10 cellular contexts compared by ENCODE assay signal in the genomic region with DNA sequence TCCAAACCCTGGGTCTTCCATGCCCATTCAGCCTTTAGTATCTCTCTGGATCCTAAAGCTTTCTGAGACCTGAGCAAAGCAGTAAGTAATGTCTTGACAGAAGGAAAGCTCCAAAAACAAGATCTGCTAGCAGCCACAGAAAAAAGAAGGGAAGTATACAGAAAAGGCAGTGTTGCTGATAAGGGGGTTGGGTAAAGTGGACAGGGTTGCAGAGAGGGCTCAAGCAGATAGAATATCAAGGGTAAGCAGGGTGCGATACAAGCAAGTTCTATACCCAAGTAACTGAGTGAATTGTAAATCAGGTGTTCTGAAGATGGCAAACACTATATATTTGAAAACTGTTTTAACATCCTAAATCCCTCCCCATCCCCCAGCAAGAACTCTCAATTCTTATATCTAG.
DNase-seq lines count a peak whose midpoint lies in the region; ATAC-seq and TF ChIP-seq lines count a peak whose summit lies in the region.
"Had no signal": no experiment of that assay in that cellular context is flagged by ENCODE, and none has a peak within 500 bp of the region (broad histone marks: within the 10 kb centered on the region; RNA-seq: fewer than 3 reads in every experiment).

No MANE protein-coding gene starts in this region.

- H3K4me3 Mint-ChIP-seq in activated naive CD4-positive, alpha-beta T cell treated with anti-CD3 and anti-CD28 coated beads for 36 hours = peak overlapping the region; percentile 72
- peak overlapping the region; percentile 40 for H3K4me3 Mint-ChIP-seq in stimulated activated effector memory CD8-positive, alpha-beta T cell treated with anti-CD3 and anti-CD28 coated beads, Interleukin-12 subunit alpha, Interleukin-12 subunit beta, amount 100 ng/mL, for 72 hours

- peaks cover 2% of the 10 kb centered on the region for H3K27me3 Mint-ChIP-seq in activated naive CD4-positive, alpha-beta T cell treated with anti-CD3 and anti-CD28 coated beads for 36 hours (ENCODE audit: low read depth)

- CTCF ChIA-PET in activated naive CD4-positive, alpha-beta T cell treated with anti-CD3 and anti-CD28 coated beads for 36 hours (lab: Charles Lee) = interaction anchor here (0.6 kb wide), 1 partner anchor 284 kb away, joined by 3 read pairs; no protein-coding TSS in a partner anchor

- intact Hi-C loops in activated naive CD4-positive, alpha-beta T cell treated with anti-CD3 and anti-CD28 coated beads for 36 hours (cut with micrococcal nuclease) = loop anchor here (1.0 kb wide), 2 partner anchors 19 to 28 kb away; no protein-coding TSS in a partner anchor

- DNase-seq in activated naive CD4-positive, alpha-beta T cell treated with anti-CD3 and anti-CD28 coated beads for 36 hours = no peak
- DNase-seq in activated naive CD4-positive, alpha-beta T cell treated with anti-CD3 and anti-CD28 coated beads, Interleukin-2, amount 50 U/mL, for 16 hours = no peak
- DNase-seq in NOMO-1 treated with DMSO at 0.1 percent for 48 hours (lab: John Stamatoyannopoulos, UW; ENCODE audit: unreplicated experiment) (peak; percentile 63), dermis blood vessel endothelial cell (no peak), DMS 273 treated with DMSO at 0.1 percent for 48 hours (lab: John Stamatoyannopoulos, UW) (no peak), GM20000 (ENCODE audit: low spot score) (no peak)
- no peak for DNase-seq in activated naive CD4-positive, alpha-beta T cell treated with anti-CD3 and anti-CD28 coated beads, Interleukin-2, amount 50 U/mL, for 72 hours (ENCODE audit: low spot score in 2 of 2)
- no peak for DNase-seq in stimulated activated effector memory CD8-positive, alpha-beta T cell treated with anti-CD3 and anti-CD28 coated beads, Interleukin-12 subunit alpha, Interleukin-12 subunit beta, amount 100 ng/mL, for 72 hours (ENCODE audit: low spot score in 2 of 2)
- DNase-seq: NCI-H524, retina had no signal

- H3K4me1 Mint-ChIP-seq in activated naive CD4-positive, alpha-beta T cell treated with anti-CD3 and anti-CD28 coated beads for 36 hours (ENCODE audit: low read depth) = peaks cover 45% of the 10 kb centered on the region
- H3K4me1 Mint-ChIP-seq in stimulated activated effector memory CD8-positive, alpha-beta T cell treated with anti-CD3 and anti-CD28 coated beads, Interleukin-12 subunit alpha, Interleukin-12 subunit beta, amount 100 ng/mL, for 72 hours = peaks cover 10% of the 10 kb centered on the region

- ATAC-seq in activated naive CD4-positive, alpha-beta T cell treated with anti-CD3 and anti-CD28 coated beads, Interleukin-2, amount 50 U/mL, for 72 hours = no peak
- ATAC-seq in stimulated activated effector memory CD8-positive, alpha-beta T cell treated with anti-CD3 and anti-CD28 coated beads, Interleukin-12 subunit alpha, Interleukin-12 subunit beta, amount 100 ng/mL, for 72 hours = no peak

- TF ChIP-seq CTCF in GM20000 (IDR thresholded peaks at IDR 0.05; ENCODE audit: extremely low read depth, missing control alignments) = no peak

- peaks cover 3% of the 10 kb centered on the region for H3K36me3 Mint-ChIP-seq in activated naive CD4-positive, alpha-beta T cell treated with anti-CD3 and anti-CD28 coated beads for 36 hours (ENCODE audit: low read depth)
- H3K36me3 Mint-ChIP-seq in activated naive CD4-positive, alpha-beta T cell treated with anti-CD3 and anti-CD28 coated beads, Interleukin-2, amount 50 U/mL, for 72 hours = peaks cover 5 to 25% of the 10 kb centered on the region in 2 donors
- H3K36me3 Mint-ChIP-seq in stimulated activated effector memory CD8-positive, alpha-beta T cell treated with anti-CD3 and anti-CD28 coated beads, Interleukin-12 subunit alpha, Interleukin-12 subunit beta, amount 100 ng/mL, for 72 hours = no peaks in the 10 kb centered on the region

- H3K9me3 Mint-ChIP-seq in activated naive CD4-positive, alpha-beta T cell treated with anti-CD3 and anti-CD28 coated beads for 36 hours = peaks cover 3% of the 10 kb centered on the region
- peaks cover 0 to 11% of the 10 kb centered on the region in 2 donors for H3K9me3 Mint-ChIP-seq in activated naive CD4-positive, alpha-beta T cell treated with anti-CD3 and anti-CD28 coated beads, Interleukin-2, amount 50 U/mL, for 72 hours
- H3K9me3 Mint-ChIP-seq in stimulated activated effector memory CD8-positive, alpha-beta T cell treated with anti-CD3 and anti-CD28 coated beads, Interleukin-12 subunit alpha, Interleukin-12 subunit beta, amount 100 ng/mL, for 72 hours = peaks cover 3% of the 10 kb centered on the region

- peak overlapping the region; percentile 72 for H3K27ac Mint-ChIP-seq in activated naive CD4-positive, alpha-beta T cell treated with anti-CD3 and anti-CD28 coated beads for 36 hours
- H3K27ac Mint-ChIP-seq in activated naive CD4-positive, alpha-beta T cell treated with anti-CD3 and anti-CD28 coated beads, Interleukin-2, amount 50 U/mL, for 72 hours = peak overlapping the region; percentile 7 to 24
- no peak overlapping the region for H3K27ac Mint-ChIP-seq in stimulated activated effector memory CD8-positive, alpha-beta T cell treated with anti-CD3 and anti-CD28 coated beads, Interleukin-12 subunit alpha, Interleukin-12 subunit beta, amount 100 ng/mL, for 72 hours
